ENCODE assay signal across 22 cellular contexts in genomic region chr15:50778089-50778488, GRCh38. TPM values are rescaled to one million over a fixed set of nuclear protein-coding genes. Genes with fewer than 3 reads are reported as not detected.
A peak's percentile ranks its signal among the peaks of the same experiment; 100 is the strongest.
DNase-seq lines count a peak whose midpoint lies in the region; ATAC-seq, FAIRE-seq and TF ChIP-seq lines count a peak whose summit lies in the region.
"Had no signal": no experiment of that assay in that cellular context is flagged by ENCODE, and none has a peak within 500 bp of the region (broad histone marks: within the 10 kb centered on the region; RNA-seq: fewer than 3 reads in every experiment).

No MANE protein-coding gene starts in this region.

- no peak for TF ChIP-seq POLR2A in thyroid gland (IDR thresholded peaks at IDR 0.05)

- H3K9ac ChIP-seq in Karpas-422 (ENCODE audit: low read length): no peak overlapping the region
- H3K9ac ChIP-seq: GM23248 had no signal

- H2AFZ ChIP-seq in Karpas-422 (ENCODE audit: low read length): no peak overlapping the region
- H2AFZ ChIP-seq in hepatocyte: no peak overlapping the region
- H2AFZ ChIP-seq: GM23248 had no signal

- intact Hi-C loops in pancreas (cut with DNase I) (no loop called here), thyroid gland (cut with DNase I) (no loop called here)

- TF ChIP-seq CTCF in pancreas (IDR thresholded peaks at IDR 0.05): no peak
- TF ChIP-seq CTCF in thyroid gland (IDR thresholded peaks at IDR 0.05): no peak
- TF ChIP-seq CTCF in hepatocyte (IDR thresholded peaks at IDR 0.05; ENCODE audit: poor library complexity): no peak

- H3K4me2 ChIP-seq in Karpas-422 (ENCODE audit: low read depth, low read length, poor library complexity, severe bottlenecking): no peak overlapping the region
- no peak overlapping the region for H3K4me2 ChIP-seq in hepatocyte

- FAIRE-seq in pancreas (lab: Jason Lieb, UNC): no peak
- FAIRE-seq: HTR-8/SVneo had no signal

- no peaks in the 10 kb centered on the region for H3K79me2 ChIP-seq in Karpas-422 (ENCODE audit: low read length)
- no peaks in the 10 kb centered on the region for H3K79me2 ChIP-seq in hepatocyte

- H3K9me3 ChIP-seq in pancreas (no peaks in the 10 kb centered on the region), thyroid gland (no peaks in the 10 kb centered on the region), Karpas-422 (ENCODE audit: low read length) (no peaks in the 10 kb centered on the region), hepatocyte (ENCODE audit: low read depth) (no peaks in the 10 kb centered on the region)
- H3K9me3 ChIP-seq: BE2C had no signal

- no peak overlapping the region for H3K4me3 ChIP-seq in pancreas
- no peak overlapping the region for H3K4me3 ChIP-seq in thyroid gland (replicated peaks in 1 of 3)
- no peak overlapping the region for H3K4me3 ChIP-seq in Karpas-422 (ENCODE audit: low read length)
- H3K4me3 ChIP-seq in hepatocyte: no peak overlapping the region
- H3K4me3 ChIP-seq: GM23248 had no signal

- no peaks in the 10 kb centered on the region for H3K9me2 ChIP-seq in Karpas-422 (replicated peaks; ENCODE audit: insufficient read depth, low read length)
- H3K9me2 ChIP-seq in hepatocyte (replicated peaks; ENCODE audit: insufficient read depth): no peaks in the 10 kb centered on the region

- H4K20me1 ChIP-seq in Karpas-422 (ENCODE audit: insufficient read depth, low read depth, low read length): no peaks in the 10 kb centered on the region
- H4K20me1 ChIP-seq in hepatocyte (ENCODE audit: insufficient read depth, poor library complexity, severe bottlenecking): no peaks in the 10 kb centered on the region

- H3K36me3 ChIP-seq in pancreas: no peaks in the 10 kb centered on the region
- H3K36me3 ChIP-seq in thyroid gland: no peaks in the 10 kb centered on the region
- no peaks in the 10 kb centered on the region for H3K36me3 ChIP-seq in Karpas-422 (ENCODE audit: insufficient read depth, low read length)
- no peaks in the 10 kb centered on the region for H3K36me3 ChIP-seq in hepatocyte (replicated peaks; ENCODE audit: insufficient read depth, low read depth)
- H3K36me3 ChIP-seq: BE2C had no signal

- no peaks in the 10 kb centered on the region for H3K27me3 ChIP-seq in pancreas
- no peaks in the 10 kb centered on the region for H3K27me3 ChIP-seq in thyroid gland
- no peaks in the 10 kb centered on the region for H3K27me3 ChIP-seq in Karpas-422 (ENCODE audit: low read length)
- H3K27me3 ChIP-seq in hepatocyte: no peaks in the 10 kb centered on the region
- H3K27me3 ChIP-seq: BE2C had no signal

- peak; percentile 26 for DNase-seq in activated CD8-positive, alpha-beta memory T cell treated with anti-CD3 and anti-CD28 coated beads for 24 hours
- no peak for DNase-seq in activated CD8-positive, alpha-beta memory T cell treated with anti-CD3 and anti-CD28 coated beads, Interleukin-2, amount 50 U/mL, for 48 hours
- peak; percentile 55 for DNase-seq in kidney tubule cell (ENCODE audit: low spot score)
- peak in 3 of 6 donors; percentile 27 to 46 (median 30) for DNase-seq in pancreas
- DNase-seq in ureter (ENCODE audit: low spot score): peak; percentile 59
- no peak for DNase-seq in thyroid gland
- DNase-seq in Karpas-422: no peak
- no peak for DNase-seq in hepatocyte (ENCODE audit: low spot score)
- DNase-seq: BE2C; DMS53; GM23248; H9; KBM-7; MM.1S; NCI-H2029; NCI-H446 treated with DMSO at 0.1 percent for 48 hours; NCI-H526; NCI-H82; NK-92 treated with Interleukin-12 subunit alpha and Interleukin-12 subunit beta, amount 100 ng/mL, for 24 hours; PC-3 had no signal

- peak; percentile 77 to 98 (median 89) for ATAC-seq in pancreas
- ATAC-seq: PC-3 had no signal

- no peak overlapping the region for H3K27ac ChIP-seq in pancreas
- no peak overlapping the region for H3K27ac ChIP-seq in thyroid gland
- no peak overlapping the region for H3K27ac ChIP-seq in Karpas-422 (ENCODE audit: low read length)
- no peak overlapping the region for H3K27ac ChIP-seq in hepatocyte
- H3K27ac ChIP-seq: 22Rv1, GM23248 had no signal

- 9 to 13% methylated on average over 5 of the region's 5 CpGs for WGBS in pancreas, 2 donors
- WGBS in thyroid gland, 2 donors: 88 to 97% methylated on average over 5 of the region's 5 CpGs
- WGBS in hepatocyte (ENCODE audit: low lambda C conversion rate, missing lambda C conversion rate): 92% methylated on average over 5 of the region's 5 CpGs

- H3K4me1 ChIP-seq in pancreas: peaks cover 0 to 9% (median 4%) of the 10 kb centered on the region in 3 donors
- H3K4me1 ChIP-seq in thyroid gland: no peaks in the 10 kb centered on the region
- no peaks in the 10 kb centered on the region for H3K4me1 ChIP-seq in Karpas-422 (ENCODE audit: low read length)
- H3K4me1 ChIP-seq in hepatocyte (ENCODE audit: insufficient read depth): peaks cover 1% of the 10 kb centered on the region
- H3K4me1 ChIP-seq: BE2C had no signal

RNA-seq across cellular contexts. Expression of gene SPPL2A, which starts 12.6 kb away (rescaled TPM):
- total RNA-seq in pancreas (10 to 100 TPM; 39.4 to 64.4 (median 45.2) TPM), ureter (144 TPM), thyroid gland (100 to 1,000 TPM; 174 to 468 (median 256) TPM), hepatocyte (141 and 159 TPM in 2 replicates)
- polyA plus RNA-seq in pancreas (10 to 100 TPM; 29.8 to 48.6 TPM), hepatocyte (69.8 and 111 TPM in 2 replicates)
- total RNA-seq in Karpas-422 (2014; rRNA removed; shearing (Covaris generic); ENCODE audit: low replicate concordance): 34.8 and 84.8 TPM in 2 replicates

Comparison
In these comparisons a context has a peak if more than half of its experiments do, and no peak if none do; other contexts are left out.
1. DNase-seq: peak in activated CD8-positive, alpha-beta memory T cell treated with anti-CD3 and anti-CD28 coated beads for 24 hours (single experiment), kidney tubule cell (single experiment) and ureter (single experiment); none in activated CD8-positive, alpha-beta memory T cell treated with anti-CD3 and anti-CD28 coated beads, Interleukin-2, amount 50 U/mL, for 48 hours (single experiment), thyroid gland (0 of 2), Karpas-422 (single experiment) and hepatocyte (single experiment).